Comparison of ENCODE assay signal across 1 cellular context in the genomic region with DNA sequence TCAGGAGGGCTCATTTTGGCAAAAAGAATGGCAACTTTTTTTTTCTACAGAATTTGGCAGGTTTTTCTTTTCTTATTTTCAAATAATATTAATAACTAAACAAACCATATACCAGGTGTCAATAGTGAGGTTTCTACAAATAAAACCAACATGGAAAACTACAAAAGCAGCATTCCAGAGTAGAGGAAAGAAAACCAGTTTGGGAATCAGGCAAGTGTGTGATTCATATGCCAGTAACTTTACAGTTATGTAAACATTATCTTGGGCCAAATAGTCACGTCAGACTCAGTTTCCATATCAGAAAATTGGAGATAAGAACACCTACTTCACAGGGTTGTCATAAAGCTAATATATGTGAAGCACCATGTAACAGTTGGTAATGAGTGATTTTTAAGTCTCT.
TF ChIP-seq lines count a peak whose summit lies in the region.

No MANE protein-coding gene starts in this region.

TF ChIP-seq in K562, 482 proteins besides CTCF, POLR2A, EP300 and RAD21:
- TF ChIP-seq SMARCC2 (IDR thresholded peaks at IDR 0.05; ENCODE audit: low read depth) (no peak), SNAPC5 (CRISPR knock-in tag; IDR thresholded peaks at IDR 0.05) (no peak), NR1H2 (CRISPR knock-in tag; IDR thresholded peaks at IDR 0.05) (no peak), ZBTB17 (CRISPR knock-in tag; IDR thresholded peaks at IDR 0.05) (no peak), SNIP1 (IDR thresholded peaks at IDR 0.05; ENCODE audit: low read depth) (no peak)
